Comparison of ENCODE assay signal across 8 cellular contexts in the genomic region with DNA sequence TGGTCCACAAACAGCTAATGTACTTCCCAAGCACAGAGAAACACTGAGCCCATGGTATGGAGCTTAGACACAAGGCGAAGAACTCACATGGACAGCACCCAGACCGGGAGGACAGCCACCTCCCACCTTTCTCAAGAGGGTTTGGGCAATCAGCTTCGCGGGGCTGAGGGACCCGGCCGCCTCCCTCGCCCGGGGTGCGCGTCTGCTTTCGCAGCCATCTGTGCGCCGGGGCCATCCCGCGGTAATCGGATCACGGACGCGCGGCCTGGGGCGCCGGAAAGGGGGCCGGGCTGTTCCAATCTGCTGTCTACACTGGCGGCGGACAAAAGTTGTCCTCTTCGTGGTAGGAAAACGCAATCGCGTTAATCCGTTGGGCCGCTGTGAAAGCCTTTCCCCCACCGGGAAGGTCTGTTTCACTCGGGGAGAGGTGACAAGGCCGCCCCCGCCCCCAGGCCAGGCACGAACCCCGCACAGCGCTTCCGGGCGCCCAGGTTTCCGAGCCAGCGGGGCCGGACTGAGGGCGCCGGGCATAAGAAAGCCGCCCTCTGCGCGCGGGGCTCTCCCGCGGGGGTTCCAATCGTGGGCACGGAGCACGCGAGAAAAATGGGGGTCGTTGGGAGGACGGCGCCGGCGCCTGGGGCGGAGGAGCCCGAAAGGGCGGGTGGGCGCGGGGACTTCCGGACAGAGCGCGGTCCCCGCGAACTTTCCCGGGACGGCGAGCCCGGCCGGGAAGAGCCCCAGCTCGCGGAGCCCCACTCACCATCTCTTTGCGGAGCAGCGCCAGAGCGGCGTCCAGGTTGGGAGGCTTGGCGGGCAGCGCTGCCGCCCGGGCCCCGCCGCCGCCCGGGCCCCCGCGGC. TPM values are rescaled to one million over a fixed set of nuclear protein-coding genes. Genes with fewer than 3 reads are reported as not detected.
DNase-seq lines count a peak whose midpoint lies in the region; ATAC-seq, FAIRE-seq and TF ChIP-seq lines count a peak whose summit lies in the region.

No MANE protein-coding gene starts in this region.

- no peaks in the 10 kb centered on the region for H3K9me3 Mint-ChIP-seq in natural killer cell

- H3K9me3 ChIP-seq in esophagus squamous epithelium (peaks cover 0 to 4% (median 0%) of the 10 kb centered on the region in 3 donors), tibial nerve (peaks cover 0 to 5% (median 0%) of the 10 kb centered on the region in 4 donors)

- H3K27me3 ChIP-seq in esophagus squamous epithelium (peaks cover 0 to 30% (median 1%) of the 10 kb centered on the region in 4 donors), tibial nerve (peaks cover 0 to 4% of the 10 kb centered on the region in 2 donors)

- no peak for FAIRE-seq in GM12892 (lab: Jason Lieb, UNC)

- 0% methylated on average over 4 to 5 of the region's 91 CpGs for WGBS in esophagus squamous epithelium, 2 donors
- 0 to 1% methylated on average over 27 to 66 of the region's 91 CpGs for WGBS in tibial nerve, 2 donors

- H3K4me3 Mint-ChIP-seq in natural killer cell = peak overlapping the region; percentile 82

- H3K36me3 Mint-ChIP-seq in natural killer cell = no peaks in the 10 kb centered on the region

- DNase-seq in GM12892 (ENCODE audit: insufficient read length) = peak; percentile 44
- DNase-seq in NCI-H510A treated with DMSO at 0.1 percent for 48 hours (lab: John Stamatoyannopoulos, UW) = peak; percentile 21
- peak; percentile 19 for DNase-seq in activated T-cell treated with anti-CD3 and anti-CD28 coated beads for 1 hour (ENCODE audit: low read depth)
- DNase-seq in esophagus squamous epithelium (lab: John Stamatoyannopoulos, UW) = no peak
- DNase-seq in natural killer cell = peak; percentile 31
- no peak for DNase-seq in tibial nerve (ENCODE audit: low spot score in 2 of 2)
- no peak for DNase-seq in cerebellar cortex (ENCODE audit: low spot score)

- H3K36me3 ChIP-seq in esophagus squamous epithelium (no peaks in the 10 kb centered on the region), tibial nerve (no peaks in the 10 kb centered on the region)

- H3K4me1 ChIP-seq in esophagus squamous epithelium (peaks cover 12 to 31% (median 15%) of the 10 kb centered on the region in 3 donors), tibial nerve (peaks cover 0 to 29% (median 19%) of the 10 kb centered on the region in 4 donors)

- intact Hi-C loops in esophagus squamous epithelium (cut with DNase I) (no loop called here), natural killer cell (cut with micrococcal nuclease) (loop anchor here (2.0 to 10.0 kb wide), 2 partner anchors 61 to 485 kb away; partner anchors contain the start of genes ARV1, TSNAX and TTC13)

- ATAC-seq in HG02571 (IDR thresholded peaks at IDR 0.05; ENCODE audit: unreplicated experiment) (peak; percentile 44), natural killer cell (peak; percentile 34 to 43 (median 36))

- TF ChIP-seq EP300 in tibial nerve (IDR thresholded peaks at IDR 0.05) = no peak

- no peak overlapping the region for H3K27ac Mint-ChIP-seq in natural killer cell

- peak overlapping the region; percentile 63 to 91 (median 88) for H3K4me3 ChIP-seq in esophagus squamous epithelium
- H3K4me3 ChIP-seq in tibial nerve = peak overlapping the region; percentile 55 to 84 (median 80)

- peaks cover 18 to 27% of the 10 kb centered on the region in 2 donors for H3K4me1 Mint-ChIP-seq in natural killer cell

- H3K27ac ChIP-seq in esophagus squamous epithelium (peak overlapping the region; percentile 63 to 84 (median 72)), tibial nerve (peak overlapping the region in 2 of 4 donors; percentile 69 to 73)

- H3K27me3 Mint-ChIP-seq in natural killer cell (ENCODE audit: low read depth in 2 of 2) = peaks cover 0 to 4% of the 10 kb centered on the region in 2 donors

- TF ChIP-seq POLR2A in GM12892 (IDR thresholded peaks at IDR 0.05; ENCODE audit: low read depth, low read length) (no peak), esophagus squamous epithelium (IDR thresholded peaks at IDR 0.05) (no peak), tibial nerve (IDR thresholded peaks at IDR 0.05) (no peak)

- no peak for TF ChIP-seq CTCF in esophagus squamous epithelium (IDR thresholded peaks at IDR 0.05)
- TF ChIP-seq CTCF in natural killer cell (IDR thresholded peaks at IDR 0.05) = no peak
- no peak for TF ChIP-seq CTCF in tibial nerve (IDR thresholded peaks at IDR 0.05)

RNA-seq across cellular contexts. Expression of gene FAM89A, which starts 0.7 kb away (rescaled TPM):
- polyA plus RNA-seq in GM12892 (2012; ENCODE audit: missing spikeins) = 0.23 TPM
- total RNA-seq in esophagus squamous epithelium (10 to 100 TPM in 3 of 4 donors, 1 to 10 TPM in 1; 5.0 to 24.8 (median 17.1) TPM), natural killer cell (1 to 10 TPM; 1.4 to 2.5 (median 2.0) TPM), tibial nerve (10 to 100 TPM; 11.1 to 63.0 (median 23.5) TPM)

Comparison
In these comparisons a context has a peak if more than half of its experiments do, and no peak if none do; other contexts are left out.
1. DNase-seq: peak in GM12892 (single experiment), NCI-H510A treated with DMSO at 0.1 percent for 48 hours (single experiment), activated T-cell treated with anti-CD3 and anti-CD28 coated beads for 1 hour (single experiment) and natural killer cell (single experiment); none in esophagus squamous epithelium (single experiment), tibial nerve (0 of 2) and cerebellar cortex (single experiment).